ENCODE assay signal across 26 cellular contexts in genomic region chr14:21040370-21040925, GRCh38. TPM values are rescaled to one million over a fixed set of nuclear protein-coding genes. Genes with fewer than 3 reads are reported as not detected.
DNase-seq lines count a peak whose midpoint lies in the region; ATAC-seq, FAIRE-seq and TF ChIP-seq lines count a peak whose summit lies in the region.
"Had no signal": no experiment of that assay in that cellular context is flagged by ENCODE, and none has a peak within 500 bp of the region (broad histone marks: within the 10 kb centered on the region; RNA-seq: fewer than 3 reads in every experiment).

No MANE protein-coding gene starts in this region.

- no peaks in the 10 kb centered on the region for H3K9me3 ChIP-seq in breast epithelium
- H3K9me3 ChIP-seq in GM12878 (replicated peaks; ENCODE audit: control insufficient read depth, insufficient read depth, low read length) = no peaks in the 10 kb centered on the region
- H3K9me3 ChIP-seq in liver (ENCODE audit: control insufficient read depth in 4 of 4, low read length in 3 of 4) = no peaks in the 10 kb centered on the region
- no peaks in the 10 kb centered on the region for H3K9me3 ChIP-seq in uterus
- H3K9me3 ChIP-seq: A549, MG63, mucosa of descending colon, psoas muscle, SK-N-SH, thyroid gland had no signal

- H3K4me3 ChIP-seq in breast epithelium = no peak overlapping the region
- no peak overlapping the region for H3K4me3 ChIP-seq in GM12878
- H3K4me3 ChIP-seq in liver (ENCODE audit: low read depth in 1 of 3, low read length in 3 of 3) = no peak overlapping the region
- H3K4me3 ChIP-seq in uterus = no peak overlapping the region
- H3K4me3 ChIP-seq: A549, MG63, mucosa of descending colon, neural progenitor cell, thyroid gland had no signal

- no peak overlapping the region for H2AFZ ChIP-seq in GM12878 (ENCODE audit: control insufficient read depth, low read depth, low read length)

- TF ChIP-seq RAD21 in GM12878 (IDR thresholded peaks at IDR 0.05; ENCODE audit: insufficient read depth, low read depth, low read length) = no peak
- no peak for TF ChIP-seq RAD21 in liver (IDR thresholded peaks at IDR 0.05)

- in situ Hi-C loops in GM12878 (cut with MboI) = no loop called here

- H3K27me3 ChIP-seq in breast epithelium (no peaks in the 10 kb centered on the region), GM12878 (replicated peaks in 1 of 2; ENCODE audit: control insufficient read depth in 2 of 2, insufficient read depth in 2 of 2, low read length in 1 of 2) (peaks cover 0 to 11% of the 10 kb centered on the region in 2 experiments; a peak in 3 of 4 replicates), liver (ENCODE audit: control insufficient read depth in 4 of 4, insufficient read depth in 4 of 4, low read length in 3 of 4) (no peaks in the 10 kb centered on the region), uterus (no peaks in the 10 kb centered on the region)
- H3K27me3 ChIP-seq: MG63, thyroid gland had no signal

- H3K9ac ChIP-seq in GM12878 (ENCODE audit: control insufficient read depth, insufficient read depth, low read length) = no peak overlapping the region
- peak overlapping the region in 1 of 2 donors; percentile 26 for H3K9ac ChIP-seq in liver (ENCODE audit: low read depth in 1 of 2, low read length in 2 of 2)
- H3K9ac ChIP-seq: neural progenitor cell, SK-N-SH had no signal

- H3K36me3 Mint-ChIP-seq in MCF 10A (ENCODE audit: insufficient read depth, unreplicated experiment) = peaks cover 6% of the 10 kb centered on the region
- H3K36me3 Mint-ChIP-seq: activated CD4-positive, alpha-beta memory T cell treated with anti-CD3 and anti-CD28 coated beads for 36 hours; immature natural killer cell; neural progenitor cell; stimulated activated naive B cell treated with anti-CD40 and anti-IgM and Interleukin-4, amounts not matched to agents 10 μg/mL and 1 μg/mL and 100 μg/mL, for 72 hours had no signal

- intact Hi-C loops in breast epithelium (cut with DNase I; ENCODE audit: low total_unique reads) = no loop called here
- intact Hi-C loops in MCF 10A (cut with micrococcal nuclease) = loop anchor here (1.0 to 2.0 kb wide), 4 partner anchors 26 to 343 kb away; no protein-coding TSS in a partner anchor
- intact Hi-C loops in GM12878 (cut with micrococcal nuclease; ENCODE audit: unreplicated experiment) = loop anchor here (1.0 kb wide), 1 partner anchor 26 kb away; no protein-coding TSS in a partner anchor
- intact Hi-C loops in uterus (cut with DNase I; ENCODE audit: low total_unique reads) = no loop called here

- FAIRE-seq in GM12878 (lab: Jason Lieb, UNC) = peak; percentile 23
- FAIRE-seq: A549, GM19239 had no signal

- H3K27ac ChIP-seq in breast epithelium (peak overlapping the region; percentile 70 to 80), GM12878 (ENCODE audit: control insufficient read depth, insufficient read depth) (no peak overlapping the region), liver (ENCODE audit: low read depth in 1 of 2, low read length in 2 of 2) (peak overlapping the region; percentile 48 to 59), uterus (peak overlapping the region; percentile 85 to 93)
- H3K27ac ChIP-seq: A549, neural progenitor cell had no signal

- CTCF ChIA-PET in MCF 10A (lab: Yijun Ruan, JAX) = interaction anchor here (0.6 to 7.2 kb wide), 46 partner anchors 9 to 1263 kb away, joined by 3 to 391 read pairs (median 6); partner anchors contain the start of genes ARHGEF40, SLC39A2, TMEM253 and TPPP2
- CTCF ChIA-PET in GM12878 (lab: Yijun Ruan, JAX) = interaction anchor here (0.8 to 4.3 kb wide), 11 partner anchors 9 to 70 kb away, joined by 3 to 57 read pairs (median 4); no protein-coding TSS in a partner anchor
- CTCF ChIA-PET in HEK293T (lab: Yijun Ruan, JAX) = interaction anchor here (0.6 to 3.5 kb wide), 16 partner anchors 17 to 618 kb away, joined by 3 to 98 read pairs (median 5); no protein-coding TSS in a partner anchor

- H3K4me2 ChIP-seq in GM12878 (ENCODE audit: control insufficient read depth, insufficient read depth) = no peak overlapping the region
- H3K4me2 ChIP-seq: A549, neural progenitor cell, SK-N-SH had no signal

- no peaks in the 10 kb centered on the region for H4K20me1 ChIP-seq in GM12878 (ENCODE audit: control insufficient read depth, insufficient read depth)

- no peak overlapping the region for H3K4me3 Mint-ChIP-seq in MCF 10A (ENCODE audit: unreplicated experiment)
- H3K4me3 Mint-ChIP-seq: activated CD4-positive, alpha-beta memory T cell treated with anti-CD3 and anti-CD28 coated beads for 36 hours; immature natural killer cell; neural progenitor cell; stimulated activated naive B cell treated with anti-CD40 and anti-IgM and Interleukin-4, amounts not matched to agents 10 μg/mL and 1 μg/mL and 100 μg/mL, for 72 hours had no signal

- H3K4me1 Mint-ChIP-seq in MCF 10A (ENCODE audit: insufficient read depth, unreplicated experiment) = peaks cover 37% of the 10 kb centered on the region
- H3K4me1 Mint-ChIP-seq: immature natural killer cell; stimulated activated naive B cell treated with anti-CD40 and anti-IgM and Interleukin-4, amounts not matched to agents 10 μg/mL and 1 μg/mL and 100 μg/mL, for 72 hours had no signal

- H3K9me3 Mint-ChIP-seq in MCF 10A (ENCODE audit: unreplicated experiment) = no peaks in the 10 kb centered on the region
- H3K9me3 Mint-ChIP-seq: activated CD4-positive, alpha-beta memory T cell treated with anti-CD3 and anti-CD28 coated beads for 36 hours; immature natural killer cell; neural progenitor cell; stimulated activated naive B cell treated with anti-CD40 and anti-IgM and Interleukin-4, amounts not matched to agents 10 μg/mL and 1 μg/mL and 100 μg/mL, for 72 hours had no signal

- peaks cover 0 to 32% of the 10 kb centered on the region in 2 donors for H3K4me1 ChIP-seq in breast epithelium
- H3K4me1 ChIP-seq in GM12878 (ENCODE audit: control insufficient read depth, insufficient read depth, low read length) = peaks cover 5% of the 10 kb centered on the region
- peaks cover 17 to 74% (median 57%) of the 10 kb centered on the region in 4 donors for H3K4me1 ChIP-seq in liver (ENCODE audit: control insufficient read depth in 4 of 4, insufficient read depth in 4 of 4, low read length in 3 of 4)
- H3K4me1 ChIP-seq in uterus = peaks cover 0 to 4% of the 10 kb centered on the region in 2 donors
- H3K4me1 ChIP-seq: A549 had no signal

- DNase-seq in breast epithelium (ENCODE audit: low spot score in 2 of 2) = no peak
- no peak for DNase-seq in MCF 10A (ENCODE audit: unreplicated experiment)
- DNase-seq in GM12878 (ENCODE audit: low read depth, low spot score) = no peak
- no peak for DNase-seq in uterus
- DNase-seq in HEK293T (ENCODE audit: extremely low spot score) = no peak
- no peak for DNase-seq in hippocampal formation (lab: John Stamatoyannopoulos, UW)
- DNase-seq: activated T-cell treated with anti-CD3 and anti-CD28 coated beads, Interleukin-2, amount 50 U/mL, for 1 hour; MG63; stimulated activated CD4-positive, alpha-beta T cell treated with anti-CD3 and anti-CD28 coated beads, Interleukin-2, amount 100 ng/mL, for 24 hours had no signal

- TF ChIP-seq CTCF in breast epithelium (IDR thresholded peaks at IDR 0.05) (peak in 1 of 3 donors; percentile 4), MCF 10A (IDR thresholded peaks at IDR 0.05; ENCODE audit: unreplicated experiment) (no peak), GM12878 (IDR thresholded peaks at IDR 0.05 in 2 of 3, conservative IDR thresholded peaks at IDR 0.05 in 1 of 3; ENCODE audit: control insufficient read depth in 2 of 3, extremely low read depth in 1 of 3, insufficient read depth in 1 of 3, low read depth in 3 of 3, low read length in 3 of 3) (no peak), liver (IDR thresholded peaks at IDR 0.05; ENCODE audit: low read depth, low read length, missing input control) (no peak), uterus (IDR thresholded peaks at IDR 0.05) (no peak)

- ATAC-seq in GM12878 = no peak
- no peak for ATAC-seq in HG03378 (IDR thresholded peaks at IDR 0.05; ENCODE audit: unreplicated experiment)

- TF ChIP-seq EP300 in GM12878 (IDR thresholded peaks at IDR 0.05; ENCODE audit: borderline replicate concordance in 1 of 2, control insufficient read depth in 1 of 2, low read depth in 2 of 2, low read length in 2 of 2) = no peak

- no peak overlapping the region for H3K27ac Mint-ChIP-seq in MCF 10A (ENCODE audit: low read depth, unreplicated experiment)
- H3K27ac Mint-ChIP-seq: activated CD4-positive, alpha-beta memory T cell treated with anti-CD3 and anti-CD28 coated beads for 36 hours; neural progenitor cell; stimulated activated naive B cell treated with anti-CD40 and anti-IgM and Interleukin-4, amounts not matched to agents 10 μg/mL and 1 μg/mL and 100 μg/mL, for 72 hours had no signal

- H3K36me3 ChIP-seq in breast epithelium (no peaks in the 10 kb centered on the region), GM12878 (ENCODE audit: control insufficient read depth in 2 of 2, insufficient read depth in 2 of 2, low read length in 1 of 2) (no peaks in the 10 kb centered on the region), liver (ENCODE audit: control insufficient read depth in 4 of 4, insufficient read depth in 3 of 4, low read depth in 1 of 4, low read length in 3 of 4) (no peaks in the 10 kb centered on the region), uterus (no peaks in the 10 kb centered on the region)
- H3K36me3 ChIP-seq: MG63, neural progenitor cell, thyroid gland had no signal

- RAD21 ChIA-PET in GM12878 (lab: Charles Lee; ENCODE audit: unreplicated experiment) = interaction anchor here (0.6 to 3.5 kb wide), 6 partner anchors 26 to 64 kb away, joined by 3 to 24 read pairs (median 4); no protein-coding TSS in a partner anchor

- no TSS peak for BruUV-seq in MCF 10A (replicated peaks; lab: Mats Ljungman, UMichigan)
- BruUV-seq in GM12878 (replicated peaks; lab: Mats Ljungman, UMichigan) = no TSS peak

- SMC1A ChIA-PET in GM12878 (lab: Charles Lee; ENCODE audit: uncharacterized antibody, unreplicated experiment) = interaction anchor here (1.2 to 3.8 kb wide), 4 partner anchors 21 to 69 kb away, joined by 3 to 36 read pairs (median 4); no protein-coding TSS in a partner anchor

- TF ChIP-seq POLR2A in breast epithelium (IDR thresholded peaks at IDR 0.05) (no peak), GM12878 (IDR thresholded peaks at IDR 0.05; ENCODE audit: low read depth, low read length) (no peak), uterus (IDR thresholded peaks at IDR 0.05) (no peak)

- no peaks in the 10 kb centered on the region for H3K79me2 ChIP-seq in GM12878 (ENCODE audit: control insufficient read depth, insufficient read depth, low read length)

- H3K27me3 Mint-ChIP-seq in MCF 10A (ENCODE audit: insufficient read depth, unreplicated experiment) = no peaks in the 10 kb centered on the region
- H3K27me3 Mint-ChIP-seq: activated CD4-positive, alpha-beta memory T cell treated with anti-CD3 and anti-CD28 coated beads for 36 hours had no signal

- 34% methylated on average over 8 of the region's 8 CpGs for WGBS in GM12878 (ENCODE audit: insufficient coverage, insufficient replicate concordance, low lambda C conversion rate, missing lambda C conversion rate)
- WGBS in liver = 70% methylated on average over 8 of the region's 8 CpGs

- POLR2A ChIA-PET in MCF 10A (lab: Yijun Ruan, JAX) = interaction anchor here (0.8 to 3.0 kb wide), 9 partner anchors 13 to 182 kb away, joined by 3 to 40 read pairs (median 5); partner anchors contain the start of gene ARHGEF40
- POLR2A ChIA-PET in GM12878 (lab: Charles Lee) = interaction anchor here (0.6 to 0.8 kb wide), 2 partner anchors 26 to 274 kb away, joined by 3 read pairs; no protein-coding TSS in a partner anchor
- POLR2A ChIA-PET in HEK293T (lab: Yijun Ruan, JAX) = interaction anchor here (0.8 to 1.9 kb wide), 3 partner anchors 26 to 44 kb away, joined by 3 to 18 read pairs (median 4); no protein-coding TSS in a partner anchor

RNA-seq across cellular contexts. Expression of gene RNASE7, which starts 1.7 kb away (rescaled TPM):
- total RNA-seq in breast epithelium (1 to 10 TPM in 2 of 3 donors, not detected in 1; 1.6 to 3.1 TPM), MCF 10A (2022) (10.9 and 11.8 TPM in 2 replicates), GM12878 (2014; rRNA removed) (not detected in 2 replicates), GM12878 (2014; rRNA removed; fragmentation: Illumina TruSeq; extraction: Trizol) (not detected in 2 replicates), GM12878 (2021) (not detected in 2 replicates), liver (under 1 TPM in 1 of 2 donors, not detected in 1; 0.33 TPM), uterus (not detected)
- total RNA-seq in GM12878 (2013; cell fraction: nucleolus; rRNA removed) = not detected in 2 replicates
- polyA plus RNA-seq in GM12878 (2011; ENCODE audit: low read depth) = not detected
- polyA plus RNA-seq in GM12878 (2011; rRNA removed) (not detected in 2 replicates), GM12878 (2014; fragmentation: Illumina TruSeq; extraction: Trizol) (not detected in 2 replicates), GM12878 (2014; fragmentation: Nextera tagmentation; extraction: Ambion mirVana) (not detected), GM12878 (2014; rRNA removed) (not detected in 2 replicates), GM12878 (2016; fragmentation: Nextera tagmentation; extraction: Ambion mirVana) (not detected), liver (under 1 TPM; 0.11 to 0.12 TPM)
- not detected in 2 replicates for polyA plus RNA-seq in GM12878 (2011; cell fraction: cytosol; rRNA removed)
- not detected in 2 replicates for polyA plus RNA-seq in GM12878 (2011; cell fraction: nucleus; rRNA removed)
- not detected in 2 replicates for polyA plus RNA-seq in GM12878 (2012)
- not detected in 2 replicates for polyA minus RNA-seq in GM12878 (2011; rRNA and poly(A)+ RNA removed)
- not detected in 2 replicates for polyA minus RNA-seq in GM12878 (2011; cell fraction: cytosol; rRNA and poly(A)+ RNA removed)
- not detected in 2 replicates for polyA minus RNA-seq in GM12878 (2011; cell fraction: nucleus; rRNA and poly(A)+ RNA removed)
- total RNA-seq: activated CD4-positive, alpha-beta memory T cell treated with anti-CD3 and anti-CD28 coated beads for 36 hours; Daoy; fibroblast of villous mesenchyme; IMR-90; thyroid gland had no signal
- polyA plus RNA-seq: A549, BJ, immature natural killer cell, IMR-90, SK-N-SH had no signal

RNA-seq across cellular contexts. Expression of gene RNASE13, which starts 5.8 kb away (rescaled TPM):
- total RNA-seq in breast epithelium = not detected
- not detected in 2 replicates for total RNA-seq in MCF 10A (2022)
- total RNA-seq in GM12878 (2013; cell fraction: nucleolus; rRNA removed) = not detected in 2 replicates
- not detected in 2 replicates for total RNA-seq in GM12878 (2014; rRNA removed)
- not detected in 2 replicates for total RNA-seq in GM12878 (2014; rRNA removed; fragmentation: Illumina TruSeq; extraction: Trizol)
- not detected in 2 replicates for total RNA-seq in GM12878 (2021)
- not detected for polyA plus RNA-seq in GM12878 (2011; ENCODE audit: low read depth)
- polyA plus RNA-seq in GM12878 (2011; rRNA removed) = not detected in 2 replicates
- not detected in 2 replicates for polyA plus RNA-seq in GM12878 (2011; cell fraction: cytosol; rRNA removed)
- polyA plus RNA-seq in GM12878 (2011; cell fraction: nucleus; rRNA removed) = not detected in 2 replicates
- polyA plus RNA-seq in GM12878 (2012) = not detected in 2 replicates
- polyA plus RNA-seq in GM12878 (2014; fragmentation: Illumina TruSeq; extraction: Trizol) = not detected in 2 replicates
- not detected for polyA plus RNA-seq in GM12878 (2014; fragmentation: Nextera tagmentation; extraction: Ambion mirVana)
- not detected in 2 replicates for polyA plus RNA-seq in GM12878 (2014; rRNA removed)
- polyA plus RNA-seq in GM12878 (2016; fragmentation: Nextera tagmentation; extraction: Ambion mirVana) = not detected
- polyA minus RNA-seq in GM12878 (2011; rRNA and poly(A)+ RNA removed) = not detected in 2 replicates
- polyA minus RNA-seq in GM12878 (2011; cell fraction: cytosol; rRNA and poly(A)+ RNA removed) = not detected in 2 replicates
- polyA minus RNA-seq in GM12878 (2011; cell fraction: nucleus; rRNA and poly(A)+ RNA removed) = not detected in 2 replicates
- under 1 TPM; 0.05 to 0.08 TPM for total RNA-seq in liver
- polyA plus RNA-seq in liver = not detected
- not detected for total RNA-seq in uterus
- total RNA-seq: activated CD4-positive, alpha-beta memory T cell treated with anti-CD3 and anti-CD28 coated beads for 36 hours; Daoy; fibroblast of villous mesenchyme; IMR-90; lower leg skin; mucosa of descending colon; psoas muscle; thyroid gland had no signal
- polyA plus RNA-seq: A549, BJ, immature natural killer cell, IMR-90, SK-N-SH had no signal

RNA-seq across cellular contexts. Expression of gene TPPP2, which starts 10.4 kb away (rescaled TPM):
- total RNA-seq in breast epithelium (under 1 TPM in 1 of 3 donors, not detected in 2; 0.15 TPM), MCF 10A (2022) (not detected in 2 replicates), GM12878 (2014; rRNA removed) (not detected in 2 replicates), GM12878 (2014; rRNA removed; fragmentation: Illumina TruSeq; extraction: Trizol) (not detected in 2 replicates), GM12878 (2021) (not detected in 2 replicates), liver (1 to 10 TPM; 1.6 to 5.9 TPM), uterus (under 1 TPM in 1 of 4 donors, not detected in 3; 0.67 TPM)
- total RNA-seq in GM12878 (2013; cell fraction: nucleolus; rRNA removed) = not detected in 2 replicates
- polyA plus RNA-seq in GM12878 (2011; ENCODE audit: low read depth) = not detected
- polyA plus RNA-seq in GM12878 (2011; rRNA removed) (not detected in 2 replicates), GM12878 (2014; fragmentation: Illumina TruSeq; extraction: Trizol) (not detected in 2 replicates), GM12878 (2014; fragmentation: Nextera tagmentation; extraction: Ambion mirVana) (not detected), GM12878 (2014; rRNA removed) (not detected in 2 replicates), GM12878 (2016; fragmentation: Nextera tagmentation; extraction: Ambion mirVana) (not detected), liver (1 to 10 TPM; 1.5 to 1.6 TPM)
- polyA plus RNA-seq in GM12878 (2011; cell fraction: cytosol; rRNA removed) = not detected in 2 replicates
- polyA plus RNA-seq in GM12878 (2011; cell fraction: nucleus; rRNA removed) = not detected in 2 replicates
- polyA plus RNA-seq in GM12878 (2012) = not detected in 2 replicates
- polyA minus RNA-seq in GM12878 (2011; rRNA and poly(A)+ RNA removed) = not detected in 2 replicates
- not detected in 2 replicates for polyA minus RNA-seq in GM12878 (2011; cell fraction: cytosol; rRNA and poly(A)+ RNA removed)
- not detected in 2 replicates for polyA minus RNA-seq in GM12878 (2011; cell fraction: nucleus; rRNA and poly(A)+ RNA removed)
- total RNA-seq: activated CD4-positive, alpha-beta memory T cell treated with anti-CD3 and anti-CD28 coated beads for 36 hours; Daoy; fibroblast of villous mesenchyme; IMR-90; thyroid gland had no signal
- polyA plus RNA-seq: A549, BJ, immature natural killer cell, IMR-90, SK-N-SH had no signal

RNA-seq across cellular contexts. Expression of gene NDRG2, which starts 15.6 kb away (rescaled TPM):
- 100 to 1,000 TPM; 251 to 693 (median 258) TPM for total RNA-seq in breast epithelium
- 0.81 and 0.82 TPM in 2 replicates for total RNA-seq in MCF 10A (2022)
- not detected in 2 replicates for total RNA-seq in GM12878 (2013; cell fraction: nucleolus; rRNA removed)
- total RNA-seq in GM12878 (2014; rRNA removed) = not detected in 2 replicates
- not detected in 2 replicates for total RNA-seq in GM12878 (2014; rRNA removed; fragmentation: Illumina TruSeq; extraction: Trizol)
- 0.49 and 0.56 TPM in 2 replicates for total RNA-seq in GM12878 (2021)
- not detected for polyA plus RNA-seq in GM12878 (2011; ENCODE audit: low read depth)
- not detected in 2 replicates for polyA plus RNA-seq in GM12878 (2011; rRNA removed)
- polyA plus RNA-seq in GM12878 (2011; cell fraction: cytosol; rRNA removed) = 0.15 TPM in 1 of 2 replicates, not detected in the other
- polyA plus RNA-seq in GM12878 (2011; cell fraction: nucleus; rRNA removed) = 0.19 TPM in 1 of 2 replicates, not detected in the other
- polyA plus RNA-seq in GM12878 (2012) = 0.22 TPM in 1 of 2 replicates, not detected in the other
- polyA plus RNA-seq in GM12878 (2014; fragmentation: Illumina TruSeq; extraction: Trizol) = not detected in 2 replicates
- not detected for polyA plus RNA-seq in GM12878 (2014; fragmentation: Nextera tagmentation; extraction: Ambion mirVana)
- not detected in 2 replicates for polyA plus RNA-seq in GM12878 (2014; rRNA removed)
- polyA plus RNA-seq in GM12878 (2016; fragmentation: Nextera tagmentation; extraction: Ambion mirVana) = under 1 TPM in 1 of 2 experiments, not detected in 1; 0.15 TPM
- polyA minus RNA-seq in GM12878 (2011; rRNA and poly(A)+ RNA removed) = not detected in 2 replicates
- polyA minus RNA-seq in GM12878 (2011; cell fraction: cytosol; rRNA and poly(A)+ RNA removed) = not detected in 2 replicates
- not detected in 2 replicates for polyA minus RNA-seq in GM12878 (2011; cell fraction: nucleus; rRNA and poly(A)+ RNA removed)
- total RNA-seq in liver = 100 to 1,000 TPM; 107 to 191 TPM
- polyA plus RNA-seq in liver = 100 to 1,000 TPM in 1 of 2 donors, 10 to 100 TPM in 1; 72.9 to 156 TPM
- total RNA-seq in uterus = 100 to 1,000 TPM; 111 to 563 (median 200) TPM
- total RNA-seq: fibroblast of villous mesenchyme had no signal

RNA-seq across cellular contexts. Expression of gene RNASE8, which starts 17.2 kb away (rescaled TPM):
- total RNA-seq in breast epithelium = not detected
- total RNA-seq in MCF 10A (2022) = not detected in 2 replicates
- total RNA-seq in GM12878 (2013; cell fraction: nucleolus; rRNA removed) = not detected in 2 replicates
- not detected in 2 replicates for total RNA-seq in GM12878 (2014; rRNA removed)
- total RNA-seq in GM12878 (2014; rRNA removed; fragmentation: Illumina TruSeq; extraction: Trizol) = not detected in 2 replicates
- not detected in 2 replicates for total RNA-seq in GM12878 (2021)
- not detected for polyA plus RNA-seq in GM12878 (2011; ENCODE audit: low read depth)
- polyA plus RNA-seq in GM12878 (2011; rRNA removed) = not detected in 2 replicates
- not detected in 2 replicates for polyA plus RNA-seq in GM12878 (2011; cell fraction: cytosol; rRNA removed)
- polyA plus RNA-seq in GM12878 (2011; cell fraction: nucleus; rRNA removed) = not detected in 2 replicates
- polyA plus RNA-seq in GM12878 (2012) = not detected in 2 replicates
- not detected in 2 replicates for polyA plus RNA-seq in GM12878 (2014; fragmentation: Illumina TruSeq; extraction: Trizol)
- not detected for polyA plus RNA-seq in GM12878 (2014; fragmentation: Nextera tagmentation; extraction: Ambion mirVana)
- polyA plus RNA-seq in GM12878 (2014; rRNA removed) = not detected in 2 replicates
- polyA plus RNA-seq in GM12878 (2016; fragmentation: Nextera tagmentation; extraction: Ambion mirVana) = not detected
- polyA minus RNA-seq in GM12878 (2011; rRNA and poly(A)+ RNA removed) = not detected in 2 replicates
- not detected in 2 replicates for polyA minus RNA-seq in GM12878 (2011; cell fraction: cytosol; rRNA and poly(A)+ RNA removed)
- polyA minus RNA-seq in GM12878 (2011; cell fraction: nucleus; rRNA and poly(A)+ RNA removed) = not detected in 2 replicates
- not detected for total RNA-seq in liver
- polyA plus RNA-seq in liver = not detected
- total RNA-seq in uterus = not detected
- total RNA-seq: activated CD4-positive, alpha-beta memory T cell treated with anti-CD3 and anti-CD28 coated beads for 36 hours; Daoy; fibroblast of villous mesenchyme; IMR-90; lower leg skin; mucosa of descending colon; psoas muscle; thyroid gland had no signal
- polyA plus RNA-seq: A549, BJ, immature natural killer cell, IMR-90, psoas muscle, SK-N-SH had no signal

Comparison
In these comparisons a context has a peak if more than half of its experiments do, and no peak if none do; other contexts are left out.
1. intact Hi-C loops: an anchor here in MCF 10A (1.0 to 2.0 kb wide) and GM12878 (1.0 kb wide); none called in breast epithelium and uterus.